Comparison of ENCODE assay signal across 1 cellular context in genomic region chr7:152619027-152619739, GRCh38.
A peak's percentile ranks its signal among the peaks of the same experiment; 100 is the strongest.
TF ChIP-seq lines count a peak whose summit lies in the region.

No MANE protein-coding gene starts in this region.

TF ChIP-seq in K562, 482 proteins besides CTCF, POLR2A, EP300 and RAD21:
- TF ChIP-seq PPARD (CRISPR knock-in tag; IDR thresholded peaks at IDR 0.05) (no peak), ZNF384 (IDR thresholded peaks at IDR 0.05; ENCODE audit: low read depth, low read length) (peak; percentile 65), ZNF146 (CRISPR knock-in tag; IDR thresholded peaks at IDR 0.05; ENCODE audit: unreplicated experiment) (peak; percentile 40), ATF2 (CRISPR knock-in tag; IDR thresholded peaks at IDR 0.05) (no peak)
